Comparison of ENCODE assay signal across 20 cellular contexts in the genomic region with DNA sequence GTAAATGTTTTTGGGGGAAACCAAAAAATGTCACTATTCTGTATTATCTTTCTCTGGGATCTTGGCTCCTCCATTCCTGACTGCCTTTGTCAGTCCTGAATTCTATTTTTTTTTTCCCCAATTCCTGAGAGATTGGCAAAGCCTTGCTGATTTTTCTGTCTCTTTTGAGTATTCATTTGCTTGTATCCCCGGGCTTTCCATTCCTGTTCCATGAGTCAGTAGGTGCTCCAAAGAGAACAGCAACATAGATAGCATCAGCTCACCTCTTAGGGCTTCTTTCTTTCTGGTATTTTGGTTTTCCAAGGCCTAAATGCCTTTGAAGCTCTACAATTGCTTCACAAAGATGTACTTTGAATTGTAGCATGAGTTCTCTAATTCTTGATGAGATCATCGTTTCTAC.
DNase-seq lines count a peak whose midpoint lies in the region; ATAC-seq, FAIRE-seq and TF ChIP-seq lines count a peak whose summit lies in the region.
"Had no signal": no experiment of that assay in that cellular context is flagged by ENCODE, and none has a peak within 500 bp of the region (broad histone marks: within the 10 kb centered on the region; RNA-seq: fewer than 3 reads in every experiment).

No MANE protein-coding gene starts in this region.

- TF ChIP-seq CTCF in MCF 10A (IDR thresholded peaks at IDR 0.05; ENCODE audit: unreplicated experiment) (no peak), mammary epithelial cell (conservative IDR thresholded peaks at IDR 0.05 in 1 of 2, IDR thresholded peaks at IDR 0.05 in 1 of 2; ENCODE audit: extremely low read depth in 1 of 2, insufficient read depth in 1 of 2, low read depth in 1 of 2, low read length in 2 of 2) (no peak), bronchial epithelial cell (IDR thresholded peaks at IDR 0.05; ENCODE audit: insufficient read depth, low read length, severe bottlenecking) (no peak), kidney epithelial cell (IDR thresholded peaks at IDR 0.05; ENCODE audit: insufficient read depth, low read length, poor library complexity, severe bottlenecking) (no peak), GM10266 (IDR thresholded peaks at IDR 0.05; ENCODE audit: control insufficient read depth, insufficient read depth, low read depth, missing control alignments) (no peak)

- H3K27me3 Mint-ChIP-seq in MCF 10A (ENCODE audit: insufficient read depth, unreplicated experiment): no peaks in the 10 kb centered on the region

- H2AFZ ChIP-seq in mammary epithelial cell (ENCODE audit: low read depth, low read length): no peak overlapping the region

- CTCF ChIA-PET in MCF 10A (lab: Yijun Ruan, JAX): interaction anchor here (0.7 to 0.9 kb wide), 3 partner anchors 217 to 282 kb away, joined by 3 read pairs; no protein-coding TSS in a partner anchor
- CTCF ChIA-PET in mammary epithelial cell (lab: Charles Lee; ENCODE audit: low non-redundant PET): no interaction called here

- no peaks in the 10 kb centered on the region for H3K36me3 ChIP-seq in mammary epithelial cell (ENCODE audit: insufficient read depth, low read length)
- H3K36me3 ChIP-seq in bronchial epithelial cell (ENCODE audit: control insufficient read depth, insufficient read depth, low read length): no peaks in the 10 kb centered on the region
- H3K36me3 ChIP-seq in kidney epithelial cell (ENCODE audit: control insufficient read depth, insufficient read depth, low read length): no peaks in the 10 kb centered on the region

- H3K4me3 ChIP-seq in mammary epithelial cell (replicated peaks in 1 of 3; ENCODE audit: insufficient read depth in 1 of 3, low read depth in 2 of 3, low read length in 3 of 3) (no peak overlapping the region), bronchial epithelial cell (ENCODE audit: low read depth, low read length) (no peak overlapping the region), kidney epithelial cell (ENCODE audit: low read depth, low read length) (no peak overlapping the region)

- dilution Hi-C loops in mammary epithelial cell (cut with HindIII; ENCODE audit: low sequenced_read_pairs): no loop called here

- peak; percentile 2 for DNase-seq in MCF 10A (ENCODE audit: unreplicated experiment)
- no peak for DNase-seq in mammary epithelial cell
- peak; percentile 4 for DNase-seq in bronchial epithelial cell (ENCODE audit: low read depth)
- DNase-seq in kidney epithelial cell (ENCODE audit: low read depth): peak; percentile 31
- peak; percentile 16 for DNase-seq in urothelium cell line (ENCODE audit: low spot score)
- DNase-seq in middle frontal gyrus (ENCODE audit: extremely low spot score, low spot score): no peak
- DNase-seq in GM10266 (ENCODE audit: extremely low spot score): no peak
- DNase-seq: GDM1, H9, HFFc6, NCI-H1105 treated with DMSO at 0.1 percent for 48 hours, NCI-H2029 treated with DMSO at 0.1 percent for 48 hours, NCI-H2171, NCI-H446, NCI-H526, RPMI8226, SHP77 had no signal

- FAIRE-seq in bronchial epithelial cell (lab: Jason Lieb, UNC) (no peak), urothelium cell line (lab: Jason Lieb, UNC) (no peak)

- BruUV-seq in MCF 10A (replicated peaks; lab: Mats Ljungman, UMichigan) (no TSS peak), mammary epithelial cell (replicated peaks; lab: Mats Ljungman, UMichigan) (no TSS peak)

- H3K4me1 ChIP-seq in mammary epithelial cell (ENCODE audit: insufficient read depth, low read length): no peaks in the 10 kb centered on the region

- H3K9me3 ChIP-seq in mammary epithelial cell (replicated peaks; ENCODE audit: insufficient read depth, low read length): peaks cover 14% of the 10 kb centered on the region

- H3K36me3 Mint-ChIP-seq in MCF 10A (ENCODE audit: insufficient read depth, unreplicated experiment): peaks cover 6% of the 10 kb centered on the region

- no peaks in the 10 kb centered on the region for H3K9me3 Mint-ChIP-seq in MCF 10A (ENCODE audit: unreplicated experiment)

- H3K4me1 Mint-ChIP-seq in MCF 10A (ENCODE audit: insufficient read depth, unreplicated experiment): peaks cover 7% of the 10 kb centered on the region
- H3K4me1 Mint-ChIP-seq: H9 had no signal

- H3K27ac ChIP-seq in mammary epithelial cell (ENCODE audit: insufficient read depth, low read depth, low read length): no peak overlapping the region
- H3K27ac ChIP-seq: C4-2B, KMS-11 had no signal

- H3K79me2 ChIP-seq in mammary epithelial cell (ENCODE audit: insufficient read depth, low read length): no peaks in the 10 kb centered on the region

- no peak overlapping the region for H3K4me3 Mint-ChIP-seq in MCF 10A (ENCODE audit: unreplicated experiment)
- H3K4me3 Mint-ChIP-seq: H9, HFFc6 had no signal

- no peak overlapping the region for H3K4me2 ChIP-seq in mammary epithelial cell (ENCODE audit: insufficient read depth, low read depth, low read length)
- H3K4me2 ChIP-seq: KMS-11 had no signal

- intact Hi-C loops in MCF 10A (cut with micrococcal nuclease) (no loop called here), mammary epithelial cell (cut with micrococcal nuclease) (no loop called here)

- 0% methylated on average over 2 of the region's 2 CpGs for WGBS in mammary epithelial cell (ENCODE audit: low coverage, missing lambda C conversion rate)

- H4K20me1 ChIP-seq in mammary epithelial cell (ENCODE audit: insufficient read depth, low read length): no peaks in the 10 kb centered on the region

- H3K27ac Mint-ChIP-seq in MCF 10A (ENCODE audit: low read depth, unreplicated experiment): no peak overlapping the region
- H3K27ac Mint-ChIP-seq: H9, HFFc6 had no signal

- no peaks in the 10 kb centered on the region for H3K27me3 ChIP-seq in mammary epithelial cell (ENCODE audit: insufficient read depth, low read length)
- no peaks in the 10 kb centered on the region for H3K27me3 ChIP-seq in bronchial epithelial cell (ENCODE audit: control insufficient read depth, insufficient read depth, low read length)
- no peaks in the 10 kb centered on the region for H3K27me3 ChIP-seq in kidney epithelial cell (ENCODE audit: control insufficient read depth, insufficient read depth, low read length)

- no peak overlapping the region for H3K9ac ChIP-seq in mammary epithelial cell (ENCODE audit: insufficient read depth, low read length)
- H3K9ac ChIP-seq: KMS-11 had no signal

- in situ Hi-C loops in mammary epithelial cell (cut with MboI; ENCODE audit: low sequenced_read_pairs in 2 of 2): no loop called here

- ATAC-seq in HG03457 (IDR thresholded peaks at IDR 0.05; ENCODE audit: unreplicated experiment): no peak

- POLR2A ChIA-PET in MCF 10A (lab: Yijun Ruan, JAX): no interaction called here

Comparison
In these comparisons a context has a peak if more than half of its experiments do, and no peak if none do; other contexts are left out.
1. DNase-seq: peak in MCF 10A (single experiment), bronchial epithelial cell (single experiment), kidney epithelial cell (single experiment) and urothelium cell line (single experiment); none in mammary epithelial cell (single experiment), middle frontal gyrus (single experiment) and GM10266 (single experiment).